ENCODE assay signal across 19 cellular contexts in the genomic region with DNA sequence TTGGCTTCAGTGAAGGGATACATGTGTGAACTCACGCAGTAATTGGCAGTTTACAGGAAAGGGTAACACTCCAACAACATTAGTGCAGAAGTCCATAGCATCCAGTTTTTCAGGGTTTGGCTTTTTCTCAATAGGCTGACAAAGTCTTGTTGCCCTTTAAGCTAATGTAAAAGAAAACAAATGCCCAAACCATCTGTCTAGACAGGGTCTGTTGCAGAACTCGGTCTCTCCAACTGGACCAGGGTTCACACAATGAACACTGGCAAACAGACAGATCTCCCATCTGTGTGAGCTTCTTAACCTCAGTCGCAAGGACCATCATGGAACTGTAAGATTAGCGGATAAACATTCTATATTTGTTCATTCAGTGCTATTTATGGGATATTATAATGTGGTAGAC.
DNase-seq lines count a peak whose midpoint lies in the region; ATAC-seq, FAIRE-seq and TF ChIP-seq lines count a peak whose summit lies in the region.
"Had no signal": no experiment of that assay in that cellular context is flagged by ENCODE, and none has a peak within 500 bp of the region (broad histone marks: within the 10 kb centered on the region; RNA-seq: fewer than 3 reads in every experiment).

No MANE protein-coding gene starts in this region.

- H3K36me3 ChIP-seq in astrocyte (ENCODE audit: insufficient read depth, low read length) (no peaks in the 10 kb centered on the region), Caco-2 (ENCODE audit: control insufficient read depth, insufficient read depth, low read length) (no peaks in the 10 kb centered on the region)
- H3K36me3 ChIP-seq: BLaER1 had no signal

- POLR2A ChIA-PET in Caco-2 (lab: Charles Lee): no interaction called here

- H3K4me1 Mint-ChIP-seq in astrocyte (ENCODE audit: low read depth, unreplicated experiment) (peaks cover 46% of the 10 kb centered on the region), Caco-2 (ENCODE audit: low read depth, unreplicated experiment) (no peaks in the 10 kb centered on the region)

- intact Hi-C loops in Right ventricle myocardium superior (cut with DNase I): no loop called here
- intact Hi-C loops in cardiac septum (cut with DNase I): no loop called here
- intact Hi-C loops in Caco-2 (cut with micrococcal nuclease; ENCODE audit: unreplicated experiment): no loop called here

- DNase-seq in Right ventricle myocardium superior (no peak), cardiac septum (ENCODE audit: low spot score) (no peak), astrocyte (ENCODE audit: low read depth) (peak; percentile 30), foreskin keratinocyte (no peak), Caco-2 (no peak), DMS53 (lab: John Stamatoyannopoulos, UW) (no peak), NCI-H2107 treated with DMSO at 0.1 percent for 48 hours (lab: John Stamatoyannopoulos, UW; ENCODE audit: unreplicated experiment) (no peak), erythroblast (lab: John Stamatoyannopoulos, UW) (no peak)
- DNase-seq: activated CD4-positive, alpha-beta T cell treated with anti-CD3 and anti-CD28 coated beads, Interleukin-2, amount 10 ng/mL, durations not matched to agents 7 days and 5 days; H9; NCI-H1092 treated with DMSO at 0.1 percent for 48 hours; NCI-H187 treated with DMSO at 0.1 percent for 48 hours; psoas muscle had no signal

- H2AFZ ChIP-seq in astrocyte (ENCODE audit: low read depth, low read length): no peak overlapping the region

- H3K79me2 ChIP-seq in astrocyte (ENCODE audit: insufficient read depth, low read length): no peaks in the 10 kb centered on the region

- FAIRE-seq in astrocyte (lab: Jason Lieb, UNC): no peak
- FAIRE-seq: HepG2 had no signal

- peaks cover 34% of the 10 kb centered on the region for H3K4me1 ChIP-seq in astrocyte (ENCODE audit: insufficient read depth, low read length)
- H3K4me1 ChIP-seq in foreskin keratinocyte: peaks cover 36% of the 10 kb centered on the region
- peaks cover 7% of the 10 kb centered on the region for H3K4me1 ChIP-seq in Caco-2
- H3K4me1 ChIP-seq: BLaER1, psoas muscle had no signal

- H3K4me3 Mint-ChIP-seq in astrocyte (ENCODE audit: unreplicated experiment) (no peak overlapping the region), Caco-2 (ENCODE audit: unreplicated experiment) (no peak overlapping the region)
- H3K4me3 Mint-ChIP-seq: activated CD4-positive, alpha-beta T cell treated with anti-CD3 and anti-CD28 coated beads, Interleukin-2, amount 10 ng/mL, durations not matched to agents 7 days and 5 days; activated naive CD8-positive, alpha-beta T cell; H9; T-helper 2 cell treated with Interferon-gamma antibody and Interleukin-4, amounts not matched to agents 5 μg/mL and 100 μg/mL, for 36 hours; type B pancreatic cell had no signal

- ATAC-seq in Right ventricle myocardium superior (ENCODE audit: poor library complexity): peak; percentile 20
- ATAC-seq in foreskin keratinocyte: no peak
- ATAC-seq: HepG2, psoas muscle had no signal

- H3K27me3 ChIP-seq in astrocyte (ENCODE audit: insufficient read depth, low read length): no peaks in the 10 kb centered on the region
- no peaks in the 10 kb centered on the region for H3K27me3 ChIP-seq in foreskin keratinocyte
- H3K27me3 ChIP-seq in Caco-2 (replicated peaks; ENCODE audit: control insufficient read depth, insufficient read depth, low read length): no peaks in the 10 kb centered on the region
- H3K27me3 ChIP-seq: BLaER1 had no signal

- H3K9me3 Mint-ChIP-seq in astrocyte (ENCODE audit: unreplicated experiment): peaks cover 2% of the 10 kb centered on the region
- H3K9me3 Mint-ChIP-seq in Caco-2 (ENCODE audit: unreplicated experiment): peaks cover 17% of the 10 kb centered on the region
- H3K9me3 Mint-ChIP-seq: activated CD4-positive, alpha-beta T cell treated with anti-CD3 and anti-CD28 coated beads, Interleukin-2, amount 10 ng/mL, durations not matched to agents 7 days and 5 days; T-helper 2 cell treated with Interferon-gamma antibody and Interleukin-4, amounts not matched to agents 5 μg/mL and 100 μg/mL, for 36 hours had no signal

- BruUV-seq in Caco-2 (replicated peaks; lab: Mats Ljungman, UMichigan): no TSS peak

- CTCF ChIA-PET in Caco-2 (lab: Charles Lee): no interaction called here

- H3K9me3 ChIP-seq in astrocyte (ENCODE audit: insufficient read depth, low read depth, low read length) (no peaks in the 10 kb centered on the region), Caco-2 (peaks cover 4% of the 10 kb centered on the region; the same call in 1 of the 2 replicates)
- H3K9me3 ChIP-seq: psoas muscle had no signal

- no peak for TF ChIP-seq CTCF in astrocyte (IDR thresholded peaks at IDR 0.05; ENCODE audit: insufficient read depth, low read depth, low read length)
- TF ChIP-seq CTCF in foreskin keratinocyte (conservative IDR thresholded peaks at IDR 0.05): no peak
- no peak for TF ChIP-seq CTCF in Caco-2 (IDR thresholded peaks at IDR 0.05; ENCODE audit: insufficient read depth in 1 of 2, low read depth in 1 of 2, low read length in 1 of 2, severe bottlenecking in 1 of 2, unreplicated experiment in 1 of 2)

- H3K27ac ChIP-seq in astrocyte (ENCODE audit: low read depth, low read length) (no peak overlapping the region), foreskin keratinocyte (peak overlapping the region; percentile 63)
- H3K27ac ChIP-seq: BLaER1, HL-60, psoas muscle had no signal

- H3K27me3 Mint-ChIP-seq in astrocyte (ENCODE audit: low read depth, unreplicated experiment): no peaks in the 10 kb centered on the region
- peaks cover 10% of the 10 kb centered on the region for H3K27me3 Mint-ChIP-seq in Caco-2 (ENCODE audit: insufficient read depth, unreplicated experiment)
- H3K27me3 Mint-ChIP-seq: activated CD4-positive, alpha-beta T cell treated with anti-CD3 and anti-CD28 coated beads, Interleukin-2, amount 10 ng/mL, durations not matched to agents 7 days and 5 days; activated naive CD8-positive, alpha-beta T cell had no signal

- TF ChIP-seq POLR2A in erythroblast (IDR thresholded peaks at IDR 0.05; ENCODE audit: low read length): no peak

- no peak overlapping the region for H3K9ac ChIP-seq in astrocyte (ENCODE audit: low read length)
- H3K9ac ChIP-seq: BLaER1 had no signal

- H3K27ac Mint-ChIP-seq in astrocyte (ENCODE audit: unreplicated experiment) (peak overlapping the region; percentile 53), Caco-2 (ENCODE audit: unreplicated experiment) (no peak overlapping the region)
- H3K27ac Mint-ChIP-seq: activated CD4-positive, alpha-beta T cell treated with anti-CD3 and anti-CD28 coated beads, Interleukin-2, amount 10 ng/mL, durations not matched to agents 7 days and 5 days; activated naive CD8-positive, alpha-beta T cell; T-helper 2 cell treated with Interferon-gamma antibody and Interleukin-4, amounts not matched to agents 5 μg/mL and 100 μg/mL, for 36 hours; type B pancreatic cell had no signal

- H3K4me2 ChIP-seq in astrocyte (ENCODE audit: low read length): peak overlapping the region; percentile 2
- H3K4me2 ChIP-seq: BLaER1 had no signal

- no peak overlapping the region for H3K4me3 ChIP-seq in astrocyte (ENCODE audit: insufficient read depth, low read depth, low read length)
- no peak overlapping the region for H3K4me3 ChIP-seq in Caco-2 (ENCODE audit: low read depth, low read length)
- H3K4me3 ChIP-seq: BLaER1, psoas muscle had no signal

- no peaks in the 10 kb centered on the region for H4K20me1 ChIP-seq in astrocyte (ENCODE audit: insufficient read depth, low read length)
- H4K20me1 ChIP-seq: BLaER1 had no signal

- H3K36me3 Mint-ChIP-seq in astrocyte (ENCODE audit: low read depth, unreplicated experiment) (peaks cover 6% of the 10 kb centered on the region), Caco-2 (ENCODE audit: insufficient read depth, unreplicated experiment) (no peaks in the 10 kb centered on the region)
